ENCODE assay signal across 29 cellular contexts in the genomic region with DNA sequence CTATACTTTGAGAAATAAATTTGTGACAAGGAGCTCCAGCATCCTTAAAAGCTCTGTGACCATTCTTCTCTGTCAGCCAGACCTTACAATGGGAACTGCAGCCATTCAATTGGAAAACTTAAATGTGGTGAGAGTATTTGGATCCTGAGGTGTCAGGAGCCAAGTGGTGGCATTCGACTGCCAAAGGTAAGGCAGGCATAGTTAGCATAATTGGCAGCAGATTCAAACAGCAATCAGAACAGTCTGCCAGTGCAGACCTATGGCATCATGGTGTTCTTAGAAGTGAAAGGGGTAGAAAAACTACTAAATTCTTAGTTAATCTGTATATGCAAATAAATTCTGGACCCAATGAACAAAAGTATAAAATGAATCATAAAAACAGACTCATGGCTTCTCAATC.
"Had no signal": no experiment of that assay in that cellular context is flagged by ENCODE, and none has a peak within 500 bp of the region (broad histone marks: within the 10 kb centered on the region; RNA-seq: fewer than 3 reads in every experiment).

No MANE protein-coding gene starts in this region.

- DNase-seq: colonic mucosa; effector CD8-positive, alpha-beta T cell; endodermal cell; foreskin fibroblast; gastrocnemius medialis; head of caudate nucleus; left lung; lower lobe of right lung; mucosa of descending colon; naive B cell; pancreas; stimulated activated CD4-positive, alpha-beta T cell treated with anti-CD3 and anti-CD28 coated beads, Interleukin-2, amount 100 ng/mL, for 24 hours; stimulated activated CD4-positive, alpha-beta T cell treated with anti-CD3 and anti-CD28 coated beads, Interleukin-4, amount 100 ng/mL, for 24 hours; stimulated activated naive CD4-positive, alpha-beta T cell treated with Interleukin-2 at 50 U/mL for 16 hours; stomach; thyroid gland; trophoblast cell had no signal

- FAIRE-seq: keratinocyte had no signal

- H3K4me3 Mint-ChIP-seq: dendritic cell treated with granulocyte-macrophage colony-stimulating factor and Interleukin-4, amounts not matched to agents 40 ng/mL and 50 ng/mL, for 4 days; endodermal cell; memory B cell; naive B cell; natural killer cell treated with Interleukin-12 subunit alpha and Interleukin-12 subunit beta and Interleukin-15 and Interleukin-18, amount 100 ng/mL, for 72 hours; neural crest cell; stimulated activated effector memory CD8-positive, alpha-beta T cell treated with anti-CD3 and anti-CD28 coated beads, Interleukin-12 subunit alpha, Interleukin-12 subunit beta, amount 100 ng/mL, for 72 hours had no signal

- H3K4me1 Mint-ChIP-seq: endodermal cell; memory B cell; naive B cell; neural crest cell; stimulated activated effector memory CD8-positive, alpha-beta T cell treated with anti-CD3 and anti-CD28 coated beads, Interleukin-12 subunit alpha, Interleukin-12 subunit beta, amount 100 ng/mL, for 72 hours had no signal

- H3K27ac ChIP-seq: colonic mucosa, epithelial cell of prostate, gastrocnemius medialis, left lung, lower lobe of right lung, neutrophil, pancreas, stomach, thyroid gland, vagina had no signal

- H3K9me3 ChIP-seq: colonic mucosa, gastrocnemius medialis, left lung, lower lobe of right lung, mucosa of descending colon, neutrophil, pancreas, stomach, thyroid gland, vagina had no signal

- H3K36me3 Mint-ChIP-seq: memory B cell; naive B cell; natural killer cell treated with Interleukin-12 subunit alpha and Interleukin-12 subunit beta and Interleukin-15 and Interleukin-18, amount 100 ng/mL, for 72 hours; stimulated activated effector memory CD8-positive, alpha-beta T cell treated with anti-CD3 and anti-CD28 coated beads, Interleukin-12 subunit alpha, Interleukin-12 subunit beta, amount 100 ng/mL, for 72 hours had no signal

- H3K27me3 Mint-ChIP-seq: dendritic cell treated with granulocyte-macrophage colony-stimulating factor and Interleukin-4, amounts not matched to agents 40 ng/mL and 50 ng/mL, for 4 days; natural killer cell treated with Interleukin-12 subunit alpha and Interleukin-12 subunit beta and Interleukin-15 and Interleukin-18, amount 100 ng/mL, for 72 hours; progenitor cell of endocrine pancreas had no signal

- H3K9me3 Mint-ChIP-seq: dendritic cell treated with granulocyte-macrophage colony-stimulating factor and Interleukin-4, amounts not matched to agents 40 ng/mL and 50 ng/mL, for 4 days; memory B cell; natural killer cell treated with Interleukin-12 subunit alpha and Interleukin-12 subunit beta and Interleukin-15 and Interleukin-18, amount 100 ng/mL, for 72 hours; stimulated activated effector memory CD8-positive, alpha-beta T cell treated with anti-CD3 and anti-CD28 coated beads, Interleukin-12 subunit alpha, Interleukin-12 subunit beta, amount 100 ng/mL, for 72 hours had no signal

- ATAC-seq: esophagus mucosa; gastrocnemius medialis; left lung; lower lobe of right lung; mucosa of descending colon; natural killer cell treated with Interleukin-12 subunit alpha and Interleukin-12 subunit beta and Interleukin-15 and Interleukin-18, amount 100 ng/mL, for 72 hours; sciatic nerve; stimulated activated effector memory CD8-positive, alpha-beta T cell treated with anti-CD3 and anti-CD28 coated beads, Interleukin-12 subunit alpha, Interleukin-12 subunit beta, amount 100 ng/mL, for 72 hours had no signal

- H3K36me3 ChIP-seq: colonic mucosa, gastrocnemius medialis, left lung, lower lobe of right lung, neutrophil, pancreas, stomach, thyroid gland, vagina had no signal

- H3K4me3 ChIP-seq: colonic mucosa, gastrocnemius medialis, left lung, lower lobe of right lung, mucosa of descending colon, pancreas, stomach, thyroid gland, vagina had no signal

- H3K27me3 ChIP-seq: colonic mucosa, gastrocnemius medialis, left lung, neutrophil, pancreas, stomach, thyroid gland, vagina had no signal

- H3K27ac Mint-ChIP-seq: dendritic cell treated with granulocyte-macrophage colony-stimulating factor and Interleukin-4, amounts not matched to agents 40 ng/mL and 50 ng/mL, for 4 days; endodermal cell; memory B cell; naive B cell; natural killer cell treated with Interleukin-12 subunit alpha and Interleukin-12 subunit beta and Interleukin-15 and Interleukin-18, amount 100 ng/mL, for 72 hours; progenitor cell of endocrine pancreas; stimulated activated effector memory CD8-positive, alpha-beta T cell treated with anti-CD3 and anti-CD28 coated beads, Interleukin-12 subunit alpha, Interleukin-12 subunit beta, amount 100 ng/mL, for 72 hours had no signal

- H3K4me1 ChIP-seq: colonic mucosa, gastrocnemius medialis, left lung, lower lobe of right lung, pancreas, stomach, thyroid gland, vagina had no signal
